ENCODE assay signal across 17 cellular contexts in genomic region chr5:6261256-6261655, GRCh38.
"Had no signal": no experiment of that assay in that cellular context is flagged by ENCODE, and none has a peak within 500 bp of the region (broad histone marks: within the 10 kb centered on the region; RNA-seq: fewer than 3 reads in every experiment).

No MANE protein-coding gene starts in this region.

- H3K4me1 ChIP-seq: gastrocnemius medialis, heart left ventricle, left lung, spleen, tibial nerve, uterus had no signal

- ATAC-seq: gastrocnemius medialis, heart left ventricle had no signal

- H3K36me3 ChIP-seq: cardiac muscle cell, gastrocnemius medialis, heart left ventricle, left lung, spleen, tibial nerve, uterus, WERI-Rb-1 had no signal

- H3K27me3 ChIP-seq: cardiac muscle cell, gastrocnemius medialis, heart left ventricle, left lung, spleen, tibial nerve, uterus had no signal

- DNase-seq: activated CD4-positive, alpha-beta T cell treated with anti-CD3 and anti-CD28 coated beads, Interleukin-2, amount 50 U/mL, for 48 hours; effector memory CD4-positive, alpha-beta T cell; gastrocnemius medialis; heart left ventricle; mammary epithelial cell; midbrain; retina; spleen; stimulated activated naive CD4-positive, alpha-beta T cell; substantia nigra; uterus; WERI-Rb-1 had no signal

- H3K9me3 Mint-ChIP-seq: activated naive CD4-positive, alpha-beta T cell treated with anti-CD3 and anti-CD28 coated beads for 36 hours; nephron had no signal

- H3K27ac ChIP-seq: cardiac muscle cell, gastrocnemius medialis, heart left ventricle, left lung, spleen, tibial nerve, uterus, WERI-Rb-1 had no signal

- H3K4me3 ChIP-seq: cardiac muscle cell, gastrocnemius medialis, heart left ventricle, left lung, spleen, tibial nerve, uterus had no signal

- H3K9me3 ChIP-seq: gastrocnemius medialis, heart left ventricle, left lung, uterus had no signal

- H3K4me3 Mint-ChIP-seq: activated naive CD4-positive, alpha-beta T cell treated with anti-CD3 and anti-CD28 coated beads for 36 hours; nephron had no signal

- H3K27ac Mint-ChIP-seq: nephron had no signal
